Comparison of ENCODE assay signal across 32 cellular contexts in genomic region chrX:118865231-118865630, GRCh38. TPM values are rescaled to one million over a fixed set of nuclear protein-coding genes. Genes with fewer than 3 reads are reported as not detected.
"Had no signal": no experiment of that assay in that cellular context is flagged by ENCODE, and none has a peak within 500 bp of the region (broad histone marks: within the 10 kb centered on the region; RNA-seq: fewer than 3 reads in every experiment).

No MANE protein-coding gene starts in this region.

- H3K27me3 ChIP-seq: ascending aorta, esophagus muscularis mucosa had no signal

- H3K4me3 ChIP-seq: ascending aorta, breast epithelium, esophagus muscularis mucosa, heart left ventricle had no signal

- H3K36me3 ChIP-seq: ascending aorta, breast epithelium, esophagus muscularis mucosa, heart left ventricle, WERI-Rb-1 had no signal

- H3K27ac Mint-ChIP-seq: activated B cell treated with CpG ODN at 0.5 μM for 24 hours; activated CD8-positive, alpha-beta T cell treated with anti-CD3 and anti-CD28 coated beads for 36 hours; activated naive CD4-positive, alpha-beta T cell treated with anti-CD3 and anti-CD28 coated beads, Interleukin-2, amount 10 ng/mL, durations not matched to agents 7 days and 5 days; activated naive CD4-positive, alpha-beta T cell treated with anti-CD3 and anti-CD28 coated beads, Interleukin-2, amount 50 U/mL, for 72 hours; activated naive CD8-positive, alpha-beta T cell treated with anti-CD3 and anti-CD28 coated beads, Interleukin-2, amount 10 ng/mL, durations not matched to agents 7 days and 5 days; effector memory CD8-positive, alpha-beta T cell; T-helper 17 cell; T-helper 2 cell treated with Interferon-gamma antibody and Interleukin-4, amounts not matched to agents 5 μg/mL and 100 μg/mL, for 36 hours had no signal

- H3K36me3 Mint-ChIP-seq: activated naive CD4-positive, alpha-beta T cell treated with anti-CD3 and anti-CD28 coated beads, Interleukin-2, amount 10 ng/mL, durations not matched to agents 7 days and 5 days; activated naive CD4-positive, alpha-beta T cell treated with anti-CD3 and anti-CD28 coated beads, Interleukin-2, amount 50 U/mL, for 72 hours; activated naive CD8-positive, alpha-beta T cell treated with anti-CD3 and anti-CD28 coated beads, Interleukin-2, amount 10 ng/mL, durations not matched to agents 7 days and 5 days; brain had no signal

- H3K4me1 Mint-ChIP-seq: activated B cell treated with CpG ODN at 0.5 μM for 24 hours; activated naive CD4-positive, alpha-beta T cell treated with anti-CD3 and anti-CD28 coated beads, Interleukin-2, amount 10 ng/mL, durations not matched to agents 7 days and 5 days; activated naive CD8-positive, alpha-beta T cell treated with anti-CD3 and anti-CD28 coated beads, Interleukin-2, amount 10 ng/mL, durations not matched to agents 7 days and 5 days had no signal

- H3K4me3 Mint-ChIP-seq: activated B cell treated with CpG ODN at 0.5 μM for 24 hours; activated CD8-positive, alpha-beta T cell treated with anti-CD3 and anti-CD28 coated beads for 36 hours; activated naive CD4-positive, alpha-beta T cell treated with anti-CD3 and anti-CD28 coated beads, Interleukin-2, amount 10 ng/mL, durations not matched to agents 7 days and 5 days; activated naive CD8-positive, alpha-beta T cell treated with anti-CD3 and anti-CD28 coated beads, Interleukin-2, amount 10 ng/mL, durations not matched to agents 7 days and 5 days; brain; effector memory CD8-positive, alpha-beta T cell; T-helper 17 cell; T-helper 2 cell treated with Interferon-gamma antibody and Interleukin-4, amounts not matched to agents 5 μg/mL and 100 μg/mL, for 36 hours had no signal

- H3K27me3 Mint-ChIP-seq: brain, T-helper 17 cell had no signal

- H3K27ac ChIP-seq: breast epithelium, esophagus muscularis mucosa, heart left ventricle, WERI-Rb-1 had no signal

- H3K9me3 Mint-ChIP-seq: activated B cell treated with CpG ODN at 0.5 μM for 24 hours; activated CD8-positive, alpha-beta T cell treated with anti-CD3 and anti-CD28 coated beads for 36 hours; activated naive CD4-positive, alpha-beta T cell treated with anti-CD3 and anti-CD28 coated beads, Interleukin-2, amount 10 ng/mL, durations not matched to agents 7 days and 5 days; activated naive CD4-positive, alpha-beta T cell treated with anti-CD3 and anti-CD28 coated beads, Interleukin-2, amount 50 U/mL, for 72 hours; activated naive CD8-positive, alpha-beta T cell treated with anti-CD3 and anti-CD28 coated beads, Interleukin-2, amount 10 ng/mL, durations not matched to agents 7 days and 5 days; effector memory CD8-positive, alpha-beta T cell; T-helper 2 cell treated with Interferon-gamma antibody and Interleukin-4, amounts not matched to agents 5 μg/mL and 100 μg/mL, for 36 hours had no signal

- H3K9me3 ChIP-seq: ascending aorta, breast epithelium, esophagus muscularis mucosa, heart left ventricle had no signal

- H3K4me1 ChIP-seq: ascending aorta, breast epithelium, esophagus muscularis mucosa, heart left ventricle had no signal

- ATAC-seq: activated CD4-positive, CD25-positive, alpha-beta regulatory T cell treated with anti-CD3 and anti-CD28 coated beads, Interleukin-2, amount 50 U/mL, for 24 hours; activated CD8-positive, alpha-beta T cell treated with anti-CD3 and anti-CD28 coated beads for 36 hours; activated naive CD4-positive, alpha-beta T cell treated with anti-CD3 and anti-CD28 coated beads, Interleukin-2, amount 50 U/mL, for 72 hours; effector memory CD8-positive, alpha-beta T cell; heart left ventricle; T-helper 17 cell had no signal

- DNase-seq: activated B cell treated with CpG ODN at 0.5 μM for 24 hours; activated CD4-positive, alpha-beta T cell treated with anti-CD3 and anti-CD28 coated beads for 48 hours; activated CD4-positive, alpha-beta T cell treated with anti-CD3 and anti-CD28 coated beads, Interleukin-2, amount 50 U/mL, for 1 hour; activated CD4-positive, alpha-beta T cell treated with anti-CD3 and anti-CD28 coated beads, Interleukin-2, amount 50 U/mL, for 48 hours; activated CD8-positive, alpha-beta memory T cell treated with anti-CD3 and anti-CD28 coated beads for 24 hours; activated CD8-positive, alpha-beta T cell treated with anti-CD3 and anti-CD28 coated beads for 36 hours; activated gamma-delta T cell; activated naive CD4-positive, alpha-beta T cell; activated naive CD4-positive, alpha-beta T cell treated with anti-CD3 and anti-CD28 coated beads, Interleukin-2, amount 10 ng/mL, durations not matched to agents 7 days and 5 days; activated naive CD8-positive, alpha-beta T cell treated with anti-CD3 and anti-CD28 coated beads, Interleukin-2, amount 10 ng/mL, durations not matched to agents 7 days and 5 days; activated T-cell treated with anti-CD3 and anti-CD28 coated beads, Interleukin-2, amount 50 U/mL, for 48 hours; cortex of kidney; dermis blood vessel endothelial cell; effector CD4-positive, alpha-beta T cell; effector memory CD8-positive, alpha-beta T cell; erythroblast; foreskin melanocyte; glutamatergic neuron; heart left ventricle; T-helper 1 cell; T-helper 17 cell; T1000; WERI-Rb-1 had no signal

RNA-seq across cellular contexts. Expression of gene ZCCHC12, which starts 41.6 kb away (rescaled TPM):
- total RNA-seq: activated B cell treated with CpG ODN at 0.5 μM for 24 hours; activated CD8-positive, alpha-beta T cell treated with anti-CD3 and anti-CD28 coated beads for 36 hours; activated naive CD8-positive, alpha-beta T cell treated with anti-CD3 and anti-CD28 coated beads, Interleukin-2, amount 10 ng/mL, durations not matched to agents 7 days and 5 days; ascending aorta; breast epithelium; chondrocyte; T-helper 17 cell had no signal
- polyA plus RNA-seq: fibroblast of lung had no signal
